1 cellular context compared by ENCODE assay signal in genomic region chr13:114099191-114099590, GRCh38.
TF ChIP-seq lines count a peak whose summit lies in the region.

No MANE protein-coding gene starts in this region.

TF ChIP-seq in HEK293, 187 proteins besides CTCF, POLR2A, EP300 and RAD21 (continued from another document):
- no peak for TF ChIP-seq ZNF148 (tag by site-specific recombination; IDR thresholded peaks at IDR 0.05; ENCODE audit: borderline replicate concordance)
